ENCODE assay signal across 9 cellular contexts in genomic region chr4:150126880-150127236, GRCh38. TPM values are rescaled to one million over a fixed set of nuclear protein-coding genes. Genes with fewer than 3 reads are reported as not detected.
DNase-seq lines count a peak whose midpoint lies in the region; ATAC-seq lines count a peak whose summit lies in the region.
"Had no signal": no experiment of that assay in that cellular context is flagged by ENCODE, and none has a peak within 500 bp of the region (broad histone marks: within the 10 kb centered on the region; RNA-seq: fewer than 3 reads in every experiment).

No MANE protein-coding gene starts in this region.

- H3K4me1 Mint-ChIP-seq in activated CD4-positive, alpha-beta T cell treated with anti-CD3 and anti-CD28 coated beads, Interleukin-2, amount 10 ng/mL, durations not matched to agents 24 days and 14 days, result no peaks in the 10 kb centered on the region
- H3K4me1 Mint-ChIP-seq: CD4-positive, CD25-positive, alpha-beta regulatory T cell had no signal

- H3K4me3 Mint-ChIP-seq in activated CD4-positive, alpha-beta T cell treated with anti-CD3 and anti-CD28 coated beads, Interleukin-2, amount 10 ng/mL, durations not matched to agents 24 days and 14 days, result no peak overlapping the region
- H3K4me3 Mint-ChIP-seq: CD4-positive, CD25-positive, alpha-beta regulatory T cell had no signal

- H3K9me3 Mint-ChIP-seq in activated CD4-positive, alpha-beta T cell treated with anti-CD3 and anti-CD28 coated beads, Interleukin-2, amount 10 ng/mL, durations not matched to agents 24 days and 14 days, result peaks cover 5% of the 10 kb centered on the region

- peaks cover 4% of the 10 kb centered on the region for H3K27me3 Mint-ChIP-seq in activated CD4-positive, alpha-beta T cell treated with anti-CD3 and anti-CD28 coated beads, Interleukin-2, amount 10 ng/mL, durations not matched to agents 24 days and 14 days
- H3K27me3 Mint-ChIP-seq: CD4-positive, CD25-positive, alpha-beta regulatory T cell had no signal

- intact Hi-C loops in activated CD4-positive, alpha-beta T cell treated with anti-CD3 and anti-CD28 coated beads, Interleukin-2, amount 10 ng/mL, durations not matched to agents 24 days and 14 days (cut with micrococcal nuclease), result no loop called here

- DNase-seq in CD1c-positive myeloid dendritic cell (ENCODE audit: extremely low spot score) (peak; percentile 34), HT1080 (ENCODE audit: low read depth) (peak; percentile 80), dermis blood vessel endothelial cell (peak; percentile 29), NCI-H1436 (lab: John Stamatoyannopoulos, UW) (no peak), mucosa of gallbladder (ENCODE audit: low spot score) (no peak), ureter (ENCODE audit: low spot score) (no peak)
- DNase-seq in activated CD4-positive, alpha-beta T cell treated with anti-CD3 and anti-CD28 coated beads, Interleukin-2, amount 10 ng/mL, durations not matched to agents 24 days and 14 days, result no peak
- DNase-seq: CD4-positive, CD25-positive, alpha-beta regulatory T cell had no signal

- ATAC-seq in GM21526 (IDR thresholded peaks at IDR 0.05; ENCODE audit: low FRiP score, unreplicated experiment), result peak; percentile 53

- H3K36me3 Mint-ChIP-seq in activated CD4-positive, alpha-beta T cell treated with anti-CD3 and anti-CD28 coated beads, Interleukin-2, amount 10 ng/mL, durations not matched to agents 24 days and 14 days (ENCODE audit: low read depth), result no peaks in the 10 kb centered on the region
- H3K36me3 Mint-ChIP-seq: CD4-positive, CD25-positive, alpha-beta regulatory T cell had no signal

- no peak overlapping the region for H3K27ac Mint-ChIP-seq in activated CD4-positive, alpha-beta T cell treated with anti-CD3 and anti-CD28 coated beads, Interleukin-2, amount 10 ng/mL, durations not matched to agents 24 days and 14 days
- H3K27ac Mint-ChIP-seq: CD4-positive, CD25-positive, alpha-beta regulatory T cell had no signal

RNA-seq across cellular contexts. Expression of gene DCLK2, which starts 48.6 kb away (rescaled TPM):
- 3.8 and 5.2 TPM in 2 replicates for total RNA-seq in HT1080 (2014; rRNA removed; shearing (Covaris generic))
- 1.2 and 1.5 TPM in 2 replicates for polyA plus RNA-seq in HT1080 (2015; cell fraction: cytosol; rRNA removed)
- 1.7 and 1.8 TPM in 2 replicates for polyA plus RNA-seq in HT1080 (2015; cell fraction: nucleus; rRNA removed)
- total RNA-seq in dermis blood vessel endothelial cell (2.0 and 2.4 TPM in 2 replicates), mucosa of gallbladder (14.0 TPM), ureter (9.6 TPM)
- total RNA-seq in activated CD4-positive, alpha-beta T cell treated with anti-CD3 and anti-CD28 coated beads, Interleukin-2, amount 10 ng/mL, durations not matched to agents 24 days and 14 days, result not detected in 2 replicates
- polyA plus RNA-seq: CD4-positive, CD25-positive, alpha-beta regulatory T cell had no signal

Comparison
In these comparisons a context has a peak if more than half of its experiments do, and no peak if none do; other contexts are left out.
1. DNase-seq: peak in CD1c-positive myeloid dendritic cell (single experiment), HT1080 (single experiment) and dermis blood vessel endothelial cell (single experiment); none in NCI-H1436 (single experiment), activated CD4-positive, alpha-beta T cell treated with anti-CD3 and anti-CD28 coated beads, Interleukin-2, amount 10 ng/mL, durations not matched to agents 24 days and 14 days (single experiment), mucosa of gallbladder (single experiment) and ureter (single experiment).